10 cellular contexts compared by ENCODE assay signal in the genomic region with DNA sequence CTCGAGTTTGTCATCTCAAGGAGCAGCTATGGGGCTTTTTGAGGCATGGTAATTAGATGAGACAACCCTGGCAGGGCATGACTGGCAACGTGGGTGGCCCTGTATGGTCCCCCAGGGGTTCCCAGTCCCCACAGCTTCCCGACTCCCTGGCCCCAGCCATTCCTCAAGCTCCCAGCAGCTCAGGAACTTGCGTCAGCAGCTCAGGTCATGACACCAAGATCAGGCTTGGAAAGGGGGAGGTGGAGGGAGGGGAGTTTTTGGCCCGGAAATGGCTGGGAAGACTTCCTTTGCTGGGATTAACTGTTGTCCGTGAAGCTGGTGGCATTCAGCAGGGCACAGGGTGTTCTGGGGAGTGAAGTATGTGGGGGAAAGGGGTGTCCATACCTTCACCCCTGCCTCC. TPM values are rescaled to one million over a fixed set of nuclear protein-coding genes. Genes with fewer than 3 reads are reported as not detected.
DNase-seq lines count a peak whose midpoint lies in the region; ATAC-seq and TF ChIP-seq lines count a peak whose summit lies in the region.
"Had no signal": no experiment of that assay in that cellular context is flagged by ENCODE, and none has a peak within 500 bp of the region (broad histone marks: within the 10 kb centered on the region; RNA-seq: fewer than 3 reads in every experiment).

No MANE protein-coding gene starts in this region.

- no peak overlapping the region for H2AFZ ChIP-seq in smooth muscle cell (ENCODE audit: low read depth)

- no peaks in the 10 kb centered on the region for H4K20me1 ChIP-seq in smooth muscle cell (ENCODE audit: low read depth)

- WGBS in smooth muscle cell (ENCODE audit: low lambda C conversion rate) = 41% methylated on average over 6 of the region's 6 CpGs

- no peak overlapping the region for H3K27ac ChIP-seq in RWPE2 (ENCODE audit: poor library complexity, severe bottlenecking)
- no peak overlapping the region for H3K27ac ChIP-seq in smooth muscle cell (ENCODE audit: low read depth)
- H3K27ac ChIP-seq: colonic mucosa had no signal

- H3K27me3 Mint-ChIP-seq in activated T-helper 2 cell treated with anti-CD3 and anti-CD28 coated beads, Interferon-gamma antibody, Interleukin-2, Interleukin-4, amounts not matched to agents 10 μg/mL and 5 μg/mL and 100 μg/mL, durations not matched to agents 14 hours and 24 hours and 36 hours (ENCODE audit: low read depth) = no peaks in the 10 kb centered on the region

- no peak overlapping the region for H3K27ac Mint-ChIP-seq in activated T-helper 2 cell treated with anti-CD3 and anti-CD28 coated beads, Interferon-gamma antibody, Interleukin-2, Interleukin-4, amounts not matched to agents 10 μg/mL and 5 μg/mL and 100 μg/mL, durations not matched to agents 14 hours and 24 hours and 36 hours

- no peaks in the 10 kb centered on the region for H3F3A ChIP-seq in smooth muscle cell (ENCODE audit: low read depth)

- peaks cover 3% of the 10 kb centered on the region for H3K36me3 Mint-ChIP-seq in activated T-helper 2 cell treated with anti-CD3 and anti-CD28 coated beads, Interferon-gamma antibody, Interleukin-2, Interleukin-4, amounts not matched to agents 10 μg/mL and 5 μg/mL and 100 μg/mL, durations not matched to agents 14 hours and 24 hours and 36 hours (ENCODE audit: low read depth)

- H3K4me3 ChIP-seq in RWPE2 (ENCODE audit: severe bottlenecking) = no peak overlapping the region
- no peak overlapping the region for H3K4me3 ChIP-seq in smooth muscle cell
- H3K4me3 ChIP-seq: colonic mucosa, stomach had no signal

- no peaks in the 10 kb centered on the region for H3K9me3 Mint-ChIP-seq in activated T-helper 2 cell treated with anti-CD3 and anti-CD28 coated beads, Interferon-gamma antibody, Interleukin-2, Interleukin-4, amounts not matched to agents 10 μg/mL and 5 μg/mL and 100 μg/mL, durations not matched to agents 14 hours and 24 hours and 36 hours

- no peak for DNase-seq in RWPE2 (ENCODE audit: low spot score)
- peak; percentile 41 for DNase-seq in glomerular endothelial cell (ENCODE audit: extremely low read depth, low read depth, low spot score)
- no peak for DNase-seq in smooth muscle cell (lab: John Stamatoyannopoulos, UW; ENCODE audit: unreplicated experiment)
- DNase-seq in NCI-H2029 (lab: John Stamatoyannopoulos, UW) = no peak
- DNase-seq in activated T-helper 2 cell treated with anti-CD3 and anti-CD28 coated beads, Interferon-gamma antibody, Interleukin-2, Interleukin-4, amounts not matched to agents 10 μg/mL and 5 μg/mL and 100 μg/mL, durations not matched to agents 14 hours and 24 hours and 36 hours (ENCODE audit: low spot score) = no peak
- DNase-seq: colonic mucosa, NCI-H774, small intestine, stomach had no signal

- H3K4me1 ChIP-seq in RWPE2 (ENCODE audit: insufficient read depth, poor library complexity, severe bottlenecking) = no peaks in the 10 kb centered on the region
- H3K4me1 ChIP-seq in smooth muscle cell (ENCODE audit: low read depth) = peaks cover 10% of the 10 kb centered on the region
- H3K4me1 ChIP-seq: colonic mucosa had no signal

- no peak overlapping the region for H3K9ac ChIP-seq in smooth muscle cell (ENCODE audit: low read depth)

- H3K27me3 ChIP-seq in RWPE2 (ENCODE audit: insufficient read depth, poor library complexity, severe bottlenecking) = no peaks in the 10 kb centered on the region
- no peaks in the 10 kb centered on the region for H3K27me3 ChIP-seq in smooth muscle cell (ENCODE audit: low read depth)
- H3K27me3 ChIP-seq: colonic mucosa, stomach had no signal

- TF ChIP-seq CTCF in RWPE2 (IDR thresholded peaks at IDR 0.05; ENCODE audit: poor library complexity, severe bottlenecking) = no peak
- no peak for TF ChIP-seq CTCF in smooth muscle cell (IDR thresholded peaks at IDR 0.05; ENCODE audit: borderline replicate concordance, insufficient read depth, poor library complexity, severe bottlenecking)

- H3K36me3 ChIP-seq in RWPE2 (ENCODE audit: low read depth) (no peaks in the 10 kb centered on the region), smooth muscle cell (ENCODE audit: low read depth) (no peaks in the 10 kb centered on the region)
- H3K36me3 ChIP-seq: colonic mucosa had no signal

- intact Hi-C loops in activated T-helper 2 cell treated with anti-CD3 and anti-CD28 coated beads, Interferon-gamma antibody, Interleukin-2, Interleukin-4, amounts not matched to agents 10 μg/mL and 5 μg/mL and 100 μg/mL, durations not matched to agents 14 hours and 24 hours and 36 hours (cut with micrococcal nuclease) = no loop called here

- H3K4me3 Mint-ChIP-seq in activated T-helper 2 cell treated with anti-CD3 and anti-CD28 coated beads, Interferon-gamma antibody, Interleukin-2, Interleukin-4, amounts not matched to agents 10 μg/mL and 5 μg/mL and 100 μg/mL, durations not matched to agents 14 hours and 24 hours and 36 hours (ENCODE audit: low read depth) = no peak overlapping the region

- no peaks in the 10 kb centered on the region for H3K4me1 Mint-ChIP-seq in activated T-helper 2 cell treated with anti-CD3 and anti-CD28 coated beads, Interferon-gamma antibody, Interleukin-2, Interleukin-4, amounts not matched to agents 10 μg/mL and 5 μg/mL and 100 μg/mL, durations not matched to agents 14 hours and 24 hours and 36 hours (ENCODE audit: low read depth)

- peak overlapping the region; percentile 62 for H3K4me2 ChIP-seq in smooth muscle cell

- no peaks in the 10 kb centered on the region for H3K79me2 ChIP-seq in smooth muscle cell (ENCODE audit: low read depth)

- peak; percentile 7; the same call in 1 of the 3 replicates for ATAC-seq in RWPE2 (ENCODE audit: low read depth)
- ATAC-seq in SK-N-SH treated with all-trans-retinoic acid at 6 μM for 48 hours = no peak

- H3K9me3 ChIP-seq in RWPE2 (ENCODE audit: severe bottlenecking) (no peaks in the 10 kb centered on the region), smooth muscle cell (replicated peaks; ENCODE audit: low read depth) (no peaks in the 10 kb centered on the region)
- H3K9me3 ChIP-seq: colonic mucosa, stomach had no signal

TF ChIP-seq in SK-N-SH treated with all-trans-retinoic acid at 6 μM for 48 hours, 23 proteins besides CTCF, POLR2A, EP300 and RAD21:
- no peak for TF ChIP-seq PPARA (CRISPR knock-in tag; IDR thresholded peaks at IDR 0.05; ENCODE audit: borderline replicate concordance)
- no peak for TF ChIP-seq RARB (CRISPR knock-in tag; IDR thresholded peaks at IDR 0.05)
- TF ChIP-seq TOX (CRISPR knock-in tag; IDR thresholded peaks at IDR 0.05; ENCODE audit: borderline replicate concordance) = no peak
- no peak for TF ChIP-seq ZNF70 (CRISPR knock-in tag; IDR thresholded peaks at IDR 0.05)
- no peak for TF ChIP-seq BACH2 (CRISPR knock-in tag; IDR thresholded peaks at IDR 0.05; ENCODE audit: borderline replicate concordance)
- TF ChIP-seq CSDC2 (CRISPR knock-in tag; IDR thresholded peaks at IDR 0.05) = no peak
- no peak for TF ChIP-seq SNAI2 (CRISPR knock-in tag; IDR thresholded peaks at IDR 0.05)
- TF ChIP-seq ZC3H10 (CRISPR knock-in tag; IDR thresholded peaks at IDR 0.05) = no peak
- no peak for TF ChIP-seq ESRRG (CRISPR knock-in tag; IDR thresholded peaks at IDR 0.05)
- no peak for TF ChIP-seq OSR1 (CRISPR knock-in tag; IDR thresholded peaks at IDR 0.05)

RNA-seq across cellular contexts. Expression of gene NRIP2, which starts 10.4 kb away (rescaled TPM):
- total RNA-seq in glomerular endothelial cell (not detected in 2 replicates), smooth muscle cell (0.04 and 0.54 TPM in 2 replicates)
- polyA plus RNA-seq in smooth muscle cell = 0.29 and 1.0 TPM in 2 replicates
- not detected in 2 replicates for total RNA-seq in activated T-helper 2 cell treated with anti-CD3 and anti-CD28 coated beads, Interferon-gamma antibody, Interleukin-2, Interleukin-4, amounts not matched to agents 10 μg/mL and 5 μg/mL and 100 μg/mL, durations not matched to agents 14 hours and 24 hours and 36 hours

RNA-seq across cellular contexts. Expression of gene TEX52, which starts 11.6 kb away (rescaled TPM):
- total RNA-seq in glomerular endothelial cell (not detected in 2 replicates), smooth muscle cell (not detected in 2 replicates)
- 0.14 TPM in 1 of 2 replicates, not detected in the other for polyA plus RNA-seq in smooth muscle cell
- total RNA-seq in activated T-helper 2 cell treated with anti-CD3 and anti-CD28 coated beads, Interferon-gamma antibody, Interleukin-2, Interleukin-4, amounts not matched to agents 10 μg/mL and 5 μg/mL and 100 μg/mL, durations not matched to agents 14 hours and 24 hours and 36 hours = not detected in 2 replicates
- total RNA-seq: colonic mucosa, stomach had no signal
- polyA plus RNA-seq: stomach had no signal

RNA-seq across cellular contexts. Expression of gene FOXM1, which starts 31.7 kb away (rescaled TPM):
- total RNA-seq in glomerular endothelial cell (7.3 and 17.6 TPM in 2 replicates), smooth muscle cell (2.3 and 3.7 TPM in 2 replicates)
- polyA plus RNA-seq in smooth muscle cell = 8.1 and 9.6 TPM in 2 replicates
- total RNA-seq in activated T-helper 2 cell treated with anti-CD3 and anti-CD28 coated beads, Interferon-gamma antibody, Interleukin-2, Interleukin-4, amounts not matched to agents 10 μg/mL and 5 μg/mL and 100 μg/mL, durations not matched to agents 14 hours and 24 hours and 36 hours = 74.8 and 79.3 TPM in 2 replicates

RNA-seq across cellular contexts. Expression of gene RHNO1, which starts 31.7 kb away (rescaled TPM):
- total RNA-seq in glomerular endothelial cell (23.1 and 27.2 TPM in 2 replicates), smooth muscle cell (20.5 and 22.6 TPM in 2 replicates)
- 23.4 and 29.7 TPM in 2 replicates for polyA plus RNA-seq in smooth muscle cell
- 46.5 and 51.1 TPM in 2 replicates for total RNA-seq in activated T-helper 2 cell treated with anti-CD3 and anti-CD28 coated beads, Interferon-gamma antibody, Interleukin-2, Interleukin-4, amounts not matched to agents 10 μg/mL and 5 μg/mL and 100 μg/mL, durations not matched to agents 14 hours and 24 hours and 36 hours

RNA-seq across cellular contexts. Expression of gene ITFG2, which starts 32.8 kb away (rescaled TPM):
- total RNA-seq in glomerular endothelial cell (15.4 and 20.1 TPM in 2 replicates), smooth muscle cell (14.3 and 14.6 TPM in 2 replicates)
- polyA plus RNA-seq in smooth muscle cell = 21.5 and 22.3 TPM in 2 replicates
- 43.4 and 46.4 TPM in 2 replicates for total RNA-seq in activated T-helper 2 cell treated with anti-CD3 and anti-CD28 coated beads, Interferon-gamma antibody, Interleukin-2, Interleukin-4, amounts not matched to agents 10 μg/mL and 5 μg/mL and 100 μg/mL, durations not matched to agents 14 hours and 24 hours and 36 hours
